In genomic region chr3:176296066-176296597, GRCh38 we compare ENCODE assay signal across 19 cellular contexts.
"Had no signal": no experiment of that assay in that cellular context is flagged by ENCODE, and none has a peak within 500 bp of the region (broad histone marks: within the 10 kb centered on the region; RNA-seq: fewer than 3 reads in every experiment).

No MANE protein-coding gene starts in this region.

- ATAC-seq: activated CD4-positive, CD25-positive, alpha-beta regulatory T cell treated with anti-CD3 and anti-CD28 coated beads, Interleukin-2, amount 50 U/mL, for 24 hours; activated CD8-positive, alpha-beta memory T cell treated with anti-CD3 and anti-CD28 coated beads, Interleukin-2, amount 10 ng/mL, durations not matched to agents 7 days and 5 days; mucosa of descending colon had no signal

- DNase-seq: activated CD4-positive, alpha-beta memory T cell treated with anti-CD3 and anti-CD28 coated beads, Interleukin-2, amount 10 ng/mL, durations not matched to agents 7 days and 5 days; activated CD8-positive, alpha-beta memory T cell treated with anti-CD3 and anti-CD28 coated beads, Interleukin-2, amount 10 ng/mL, durations not matched to agents 7 days and 5 days; activated naive CD4-positive, alpha-beta T cell; activated naive CD8-positive, alpha-beta T cell treated with anti-CD3 and anti-CD28 coated beads for 36 hours; amygdala; colonic mucosa; mucosa of descending colon; naive B cell; stimulated activated CD4-positive, alpha-beta T cell treated with anti-CD3 and anti-CD28 coated beads, Interleukin-12 subunit alpha, Interleukin-12 subunit beta, amount 100 ng/mL, for 4 hours; stimulated activated CD4-positive, alpha-beta T cell treated with anti-CD3 and anti-CD28 coated beads, Interleukin-1b, Interleukin-23, amount 100 ng/mL, for 48 hours; stimulated activated CD8-positive, alpha-beta memory T cell treated with anti-CD3 and anti-CD28 coated beads, Interleukin-4, amount 100 ng/mL, for 48 hours; stimulated activated naive CD4-positive, alpha-beta T cell; T1000; tibial artery had no signal

- H3K9me3 ChIP-seq: colonic mucosa, mucosa of descending colon, prostate gland, right atrium auricular region, tibial artery had no signal

- H3K36me3 ChIP-seq: colonic mucosa, prostate gland, right atrium auricular region, tibial artery had no signal

- H3K27me3 Mint-ChIP-seq: activated CD4-positive, alpha-beta memory T cell treated with anti-CD3 and anti-CD28 coated beads, Interleukin-2, amount 10 ng/mL, durations not matched to agents 7 days and 5 days; activated CD8-positive, alpha-beta memory T cell treated with anti-CD3 and anti-CD28 coated beads, Interleukin-2, amount 10 ng/mL, durations not matched to agents 7 days and 5 days; activated naive CD8-positive, alpha-beta T cell treated with anti-CD3 and anti-CD28 coated beads for 36 hours; central memory CD8-positive, alpha-beta T cell; memory B cell; naive B cell had no signal

- H3K36me3 Mint-ChIP-seq: activated CD8-positive, alpha-beta memory T cell treated with anti-CD3 and anti-CD28 coated beads, Interleukin-2, amount 10 ng/mL, durations not matched to agents 7 days and 5 days; activated naive CD8-positive, alpha-beta T cell treated with anti-CD3 and anti-CD28 coated beads for 36 hours; memory B cell; naive B cell had no signal

- H3K4me3 ChIP-seq: colonic mucosa, mucosa of descending colon, prostate gland, right atrium auricular region, tibial artery had no signal

- H3K27ac Mint-ChIP-seq: activated CD4-positive, alpha-beta memory T cell treated with anti-CD3 and anti-CD28 coated beads, Interleukin-2, amount 10 ng/mL, durations not matched to agents 7 days and 5 days; activated CD8-positive, alpha-beta memory T cell treated with anti-CD3 and anti-CD28 coated beads, Interleukin-2, amount 10 ng/mL, durations not matched to agents 7 days and 5 days; activated naive CD8-positive, alpha-beta T cell treated with anti-CD3 and anti-CD28 coated beads for 36 hours; memory B cell had no signal

- H3K4me1 Mint-ChIP-seq: activated CD4-positive, alpha-beta memory T cell treated with anti-CD3 and anti-CD28 coated beads, Interleukin-2, amount 10 ng/mL, durations not matched to agents 7 days and 5 days; activated CD8-positive, alpha-beta memory T cell treated with anti-CD3 and anti-CD28 coated beads, Interleukin-2, amount 10 ng/mL, durations not matched to agents 7 days and 5 days; activated naive CD8-positive, alpha-beta T cell treated with anti-CD3 and anti-CD28 coated beads for 36 hours; central memory CD8-positive, alpha-beta T cell; memory B cell; naive B cell had no signal

- H3K27me3 ChIP-seq: colonic mucosa, right atrium auricular region, tibial artery had no signal

- H3K4me1 ChIP-seq: colonic mucosa, prostate gland, right atrium auricular region had no signal

- H3K4me3 Mint-ChIP-seq: activated CD4-positive, alpha-beta memory T cell treated with anti-CD3 and anti-CD28 coated beads, Interleukin-2, amount 10 ng/mL, durations not matched to agents 7 days and 5 days; activated CD8-positive, alpha-beta memory T cell treated with anti-CD3 and anti-CD28 coated beads, Interleukin-2, amount 10 ng/mL, durations not matched to agents 7 days and 5 days; activated naive CD8-positive, alpha-beta T cell treated with anti-CD3 and anti-CD28 coated beads for 36 hours; central memory CD8-positive, alpha-beta T cell; memory B cell; naive B cell had no signal

- H3K27ac ChIP-seq: colonic mucosa, prostate gland, right atrium auricular region had no signal
